In genomic region chr14:40362856-40363255, GRCh38 we compare ENCODE assay signal across 1 cellular context.
A peak's percentile ranks its signal among the peaks of the same experiment; 100 is the strongest.
TF ChIP-seq lines count a peak whose summit lies in the region.

No MANE protein-coding gene starts in this region.

TF ChIP-seq in H1, 55 proteins besides CTCF, POLR2A, EP300 and RAD21:
- TF ChIP-seq POU5F1 (IDR thresholded peaks at IDR 0.05; ENCODE audit: low read depth, low read length) (no peak), TEAD4 (IDR thresholded peaks at IDR 0.05; ENCODE audit: low read depth, low read length) (peak; percentile 62; the same call in 1 of the 2 replicates), TCF12 (IDR thresholded peaks at IDR 0.05; ENCODE audit: low read depth, low read length) (no peak), SP2 (IDR thresholded peaks at IDR 0.05; ENCODE audit: low read length) (no peak), NRF1 (IDR thresholded peaks at IDR 0.05; ENCODE audit: low read depth, low read length) (no peak)
